Comparison of ENCODE assay signal across 8 cellular contexts in the genomic region with DNA sequence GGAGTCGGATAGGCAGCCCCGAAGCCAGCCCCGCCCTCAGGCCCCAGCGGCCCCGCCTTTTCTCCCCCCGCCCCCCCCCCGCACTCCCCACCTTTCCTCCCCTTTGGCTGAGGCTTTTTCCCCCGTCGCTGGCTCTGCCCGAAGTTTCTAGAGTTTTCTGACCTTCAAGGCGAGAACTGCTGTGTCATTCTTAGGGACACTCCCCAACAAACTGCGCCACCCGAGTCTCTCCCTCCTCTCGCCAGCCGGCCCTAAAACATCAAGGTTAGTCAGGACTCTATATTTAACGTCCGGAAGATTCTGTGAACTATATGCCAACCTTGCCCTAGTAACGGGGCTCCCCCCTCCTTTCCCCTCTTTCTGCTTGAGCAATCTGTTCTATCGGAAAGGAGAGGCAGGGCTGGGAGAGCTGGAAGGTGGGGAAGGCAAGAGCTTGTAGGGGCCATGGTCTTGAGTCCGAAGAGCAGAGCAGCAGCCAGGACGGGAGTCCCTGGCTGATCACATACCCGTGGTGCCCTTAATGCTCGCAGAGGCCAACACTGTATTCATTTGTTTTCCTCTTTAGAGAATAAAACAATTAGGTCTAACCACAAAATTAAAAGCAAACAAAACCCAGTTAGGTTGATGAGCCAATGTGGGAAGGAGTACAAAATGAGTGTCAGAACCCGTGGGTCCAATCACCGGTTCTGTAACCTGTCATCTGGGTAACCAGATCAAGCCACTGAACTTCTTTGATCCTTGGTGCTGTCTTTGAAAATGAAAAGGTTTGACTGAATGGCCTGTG. TPM values are rescaled to one million over a fixed set of nuclear protein-coding genes. Genes with fewer than 3 reads are reported as not detected.
DNase-seq lines count a peak whose midpoint lies in the region; ATAC-seq lines count a peak whose summit lies in the region.

No MANE protein-coding gene starts in this region.

- H3K27ac Mint-ChIP-seq in naive thymus-derived CD8-positive, alpha-beta T cell: peak overlapping the region; percentile 80 to 98 (median 94)

- no peaks in the 10 kb centered on the region for H3K27me3 Mint-ChIP-seq in naive thymus-derived CD8-positive, alpha-beta T cell

- peak; percentile 41 for ATAC-seq in HG02642 (IDR thresholded peaks at IDR 0.05; ENCODE audit: poor library complexity, unreplicated experiment)
- ATAC-seq in naive thymus-derived CD8-positive, alpha-beta T cell: peak; percentile 26 to 52

- DNase-seq in ELF-1 (ENCODE audit: low read depth, low spot score) (peak; percentile 60), RPMI7951 (ENCODE audit: low read depth) (peak; percentile 93), fibroblast of the conjunctiva (ENCODE audit: low read depth) (peak; percentile 81), NCI-H2029 treated with DMSO at 0.1 percent for 48 hours (lab: John Stamatoyannopoulos, UW) (no peak)
- DNase-seq in activated T-helper 9 cell treated with anti-CD3 and anti-CD28 coated beads, Interleukin-2, amount 50 U/mL, for 16 hours (ENCODE audit: low read depth): peak; percentile 50
- peak; percentile 38 to 70 (median 52) for DNase-seq in naive thymus-derived CD8-positive, alpha-beta T cell

- H3K36me3 Mint-ChIP-seq in naive thymus-derived CD8-positive, alpha-beta T cell: no peaks in the 10 kb centered on the region

- H3K27ac ChIP-seq in temporal lobe (ENCODE audit: low read depth, low read length): peak overlapping the region; percentile 100

- POLR2A ChIA-PET in naive thymus-derived CD8-positive, alpha-beta T cell (lab: Charles Lee): interaction anchor here (0.6 to 1.6 kb wide), 6 partner anchors 9 to 1132 kb away, joined by 3 to 9 read pairs (median 3); a partner anchor contains a TSS

- peaks cover 10 to 75% (median 44%) of the 10 kb centered on the region in 4 donors for H3K4me1 Mint-ChIP-seq in naive thymus-derived CD8-positive, alpha-beta T cell

- peak overlapping the region; percentile 85 to 97 (median 95) for H3K4me3 Mint-ChIP-seq in naive thymus-derived CD8-positive, alpha-beta T cell

- no peaks in the 10 kb centered on the region for H3K9me3 Mint-ChIP-seq in naive thymus-derived CD8-positive, alpha-beta T cell

RNA-seq across cellular contexts. Expression of a gene that starts 5.3 kb away (rescaled TPM):
- total RNA-seq in RPMI7951 (2014; rRNA removed; shearing (Covaris generic)): 82.1 and 101 TPM in 2 replicates
- 10 to 100 TPM; 39.6 to 42.2 TPM for total RNA-seq in naive thymus-derived CD8-positive, alpha-beta T cell
- 1 to 10 TPM in 2 of 3 donors, under 1 TPM in 1; 0.28 to 1.3 (median 1.2) TPM for polyA plus RNA-seq in naive thymus-derived CD8-positive, alpha-beta T cell
- 543 TPM for total RNA-seq in temporal lobe

RNA-seq across cellular contexts. Expression of a gene that starts 6.9 kb away (rescaled TPM):
- total RNA-seq in RPMI7951 (2014; rRNA removed; shearing (Covaris generic)): 141 and 155 TPM in 2 replicates
- 10 to 100 TPM; 54.8 to 56.9 TPM for total RNA-seq in naive thymus-derived CD8-positive, alpha-beta T cell
- polyA plus RNA-seq in naive thymus-derived CD8-positive, alpha-beta T cell: 10 to 100 TPM in 2 of 3 donors, 1 to 10 TPM in 1; 6.9 to 17.3 (median 11.4) TPM
- total RNA-seq in temporal lobe: 351 TPM

RNA-seq across cellular contexts. Expression of a gene that starts 7.1 kb away (rescaled TPM):
- total RNA-seq in RPMI7951 (2014; rRNA removed; shearing (Covaris generic)): 0.68 and 0.84 TPM in 2 replicates
- total RNA-seq in naive thymus-derived CD8-positive, alpha-beta T cell: 1 to 10 TPM; 3.5 to 4.0 TPM
- polyA plus RNA-seq in naive thymus-derived CD8-positive, alpha-beta T cell: 1 to 10 TPM in 2 of 3 donors, under 1 TPM in 1; 0.56 to 1.6 (median 1.6) TPM
- 3.7 TPM for total RNA-seq in temporal lobe

RNA-seq across cellular contexts. Expression of a gene that starts 15.5 kb away (rescaled TPM):
- 145 and 164 TPM in 2 replicates for total RNA-seq in RPMI7951 (2014; rRNA removed; shearing (Covaris generic))
- 10 to 100 TPM; 28.9 to 31.9 TPM for total RNA-seq in naive thymus-derived CD8-positive, alpha-beta T cell
- polyA plus RNA-seq in naive thymus-derived CD8-positive, alpha-beta T cell: 10 to 100 TPM; 67.1 to 80.3 (median 77.9) TPM
- 10.3 TPM for total RNA-seq in temporal lobe

RNA-seq across cellular contexts. Expression of a gene that starts 26.7 kb away (rescaled TPM):
- total RNA-seq in RPMI7951 (2014; rRNA removed; shearing (Covaris generic)): 26.4 and 33.6 TPM in 2 replicates
- 10 to 100 TPM; 37.6 to 40.3 TPM for total RNA-seq in naive thymus-derived CD8-positive, alpha-beta T cell
- 10 to 100 TPM; 27.5 to 37.8 (median 30.3) TPM for polyA plus RNA-seq in naive thymus-derived CD8-positive, alpha-beta T cell
- total RNA-seq in temporal lobe: 41.1 TPM
